3 cellular contexts compared by ENCODE assay signal in genomic region chr2:5637051-5637450, GRCh38. TPM values are rescaled to one million over a fixed set of nuclear protein-coding genes. Genes with fewer than 3 reads are reported as not detected.
"Had no signal": no experiment of that assay in that cellular context is flagged by ENCODE, and none has a peak within 500 bp of the region (broad histone marks: within the 10 kb centered on the region; RNA-seq: fewer than 3 reads in every experiment).

No MANE protein-coding gene starts in this region.

RNA-seq across cellular contexts. Expression of gene SOX11, which starts 55.1 kb away (rescaled TPM):
- total RNA-seq: MCF 10A, PC-9, SK-MEL-5 had no signal
